8 cellular contexts compared by ENCODE assay signal in genomic region chr11:112289588-112290461, GRCh38. TPM values are rescaled to one million over a fixed set of nuclear protein-coding genes. Genes with fewer than 3 reads are reported as not detected.
A peak's percentile ranks its signal among the peaks of the same experiment; 100 is the strongest.
DNase-seq lines count a peak whose midpoint lies in the region; ATAC-seq, FAIRE-seq and TF ChIP-seq lines count a peak whose summit lies in the region.

No MANE protein-coding gene starts in this region.

- H3K4me3 ChIP-seq in IMR-90 (ENCODE audit: insufficient read depth, low read depth, low read length) (peak overlapping the region; percentile 55), pancreas (peak overlapping the region; percentile 9 to 59 (median 39)), tibial nerve (peak overlapping the region; percentile 46 to 71 (median 56))

- peak overlapping the region; percentile 72 for H3K9ac ChIP-seq in IMR-90 (ENCODE audit: low read depth, low read length)

- peak overlapping the region; percentile 96 for H2AFZ ChIP-seq in IMR-90 (replicated peaks; ENCODE audit: low read length, poor library complexity)

- peaks cover 21% of the 10 kb centered on the region for H3K4me1 Mint-ChIP-seq in activated naive CD8-positive, alpha-beta T cell (ENCODE audit: low read depth)

- peaks cover 8% of the 10 kb centered on the region; the same call in 1 of the 2 replicates for H3K9me1 ChIP-seq in IMR-90 (ENCODE audit: insufficient read depth, low read length)

- POLR2A ChIA-PET in IMR-90 (lab: Charles Lee; ENCODE audit: unreplicated experiment): no interaction called here

- WGBS in IMR-90 (ENCODE audit: extremely low coverage in 2 of 2, insufficient read length in 1 of 2), 2 experiments: 6% methylated on average over 8 of the region's 58 CpGs; no CpG with 5 or more reads in 1 of the 2 experiments
- WGBS in pancreas, 2 donors: 2% methylated on average over 56 to 58 of the region's 58 CpGs
- WGBS in tibial nerve, 2 donors: 4 to 11% methylated on average over 14 to 55 of the region's 58 CpGs

- no peak for FAIRE-seq in pancreas (lab: Jason Lieb, UNC)

- peak overlapping the region; percentile 96 for H2AK9ac ChIP-seq in IMR-90 (replicated peaks; ENCODE audit: low read depth, low read length, poor library complexity)

- peaks cover 11% of the 10 kb centered on the region for H3K36me3 Mint-ChIP-seq in activated naive CD8-positive, alpha-beta T cell

- H3K27ac ChIP-seq in IMR-90 (ENCODE audit: insufficient read depth, low read length): peak overlapping the region; percentile 45
- H3K27ac ChIP-seq in pancreas: no peak overlapping the region
- peak overlapping the region; percentile 40 to 81 (median 52) for H3K27ac ChIP-seq in tibial nerve

- peak overlapping the region; percentile 55 for H2BK5ac ChIP-seq in IMR-90 (ENCODE audit: low read depth, low read length, poor library complexity, severe bottlenecking)

- no TSS peak for BruUV-seq in IMR-90 (replicated peaks; lab: Mats Ljungman, UMichigan)

- ATAC-seq in GM21529 (IDR thresholded peaks at IDR 0.05; ENCODE audit: unreplicated experiment) (peak; percentile 98), IMR-90 (ENCODE audit: low read depth) (peak; percentile 91), SK-N-SH treated with all-trans-retinoic acid at 6 μM for 48 hours (peak; percentile 90), Right ventricle myocardium superior (ENCODE audit: poor library complexity) (peak; percentile 92), pancreas (peak; percentile 95 to 99 (median 97))

- H3K4me1 ChIP-seq in IMR-90 (ENCODE audit: control insufficient read depth, insufficient read depth, low read length) (peaks cover 10% of the 10 kb centered on the region), pancreas (peaks cover 4 to 11% (median 7%) of the 10 kb centered on the region in 3 donors), tibial nerve (peaks cover 0 to 34% (median 2%) of the 10 kb centered on the region in 4 donors)

- dilution Hi-C loops in IMR-90 (cut with HindIII; ENCODE audit: low sequenced_read_pairs, unreplicated experiment): no loop called here

- H2BK15ac ChIP-seq in IMR-90 (ENCODE audit: low read depth, low read length): peak overlapping the region; percentile 98; the same call in 2 of the 3 replicates

- H4K20me1 ChIP-seq in IMR-90 (ENCODE audit: insufficient read depth, low read length): no peaks in the 10 kb centered on the region

- peak overlapping the region; percentile 79 for H3K4me3 Mint-ChIP-seq in activated naive CD8-positive, alpha-beta T cell

- H3K27me3 Mint-ChIP-seq in activated naive CD8-positive, alpha-beta T cell: peaks cover 2% of the 10 kb centered on the region

- H2BK20ac ChIP-seq in IMR-90 (ENCODE audit: low read depth, low read length): peak overlapping the region; percentile 64

- peak overlapping the region; percentile 93 for H3K4me2 ChIP-seq in IMR-90 (ENCODE audit: low read depth, low read length)

- peak in 1 of 2 donors; percentile 22 for TF ChIP-seq EP300 in tibial nerve (IDR thresholded peaks at IDR 0.05)

- intact Hi-C loops in IMR-90 (cut with micrococcal nuclease) (loop anchor here (1.0 to 10.0 kb wide), 5 partner anchors 162 to 999 kb away; partner anchors contain the start of gene NCAM1), Right ventricle myocardium superior (cut with DNase I) (loop anchor here (5.0 to 10.0 kb wide), 3 partner anchors 267 to 997 kb away; no protein-coding TSS in a partner anchor), pancreas (cut with DNase I) (loop anchor here in 2 of 3 donors (5.0 to 10.0 kb wide), 4 partner anchors 195 to 997 kb away; no protein-coding TSS in a partner anchor)

- H3K4ac ChIP-seq in IMR-90 (ENCODE audit: low read depth, low read length): peak overlapping the region; percentile 82

- H2BK120ac ChIP-seq in IMR-90 (ENCODE audit: low read depth, low read length): peak overlapping the region; percentile 91

- CTCF ChIA-PET in IMR-90 (lab: Yijun Ruan, JAX): interaction anchor here (1.1 to 1.8 kb wide), 2 partner anchors 298 to 1000 kb away, joined by 5 to 8 read pairs; no protein-coding TSS in a partner anchor

- TF ChIP-seq CTCF in IMR-90 (conservative IDR thresholded peaks at IDR 0.05; ENCODE audit: low read depth, low read length) (peak; percentile 89), pancreas (IDR thresholded peaks at IDR 0.05) (peak; percentile 64 to 78 (median 69)), tibial nerve (IDR thresholded peaks at IDR 0.05) (peak; percentile 83 to 95 (median 90))

- H2AK5ac ChIP-seq in IMR-90 (ENCODE audit: low read depth, low read length): peak overlapping the region; percentile 70

- H4K91ac ChIP-seq in IMR-90 (ENCODE audit: insufficient read depth, low read depth, low read length): peak overlapping the region; percentile 93

- no peak for TF ChIP-seq POLR2A in IMR-90 (IDR thresholded peaks at IDR 0.05; ENCODE audit: low read depth, low read length)
- no peak for TF ChIP-seq POLR2A in tibial nerve (IDR thresholded peaks at IDR 0.05)

- no peak overlapping the region for H3K27ac Mint-ChIP-seq in activated naive CD8-positive, alpha-beta T cell

- H3K27me3 ChIP-seq in IMR-90 (ENCODE audit: control insufficient read depth, insufficient read depth, low read length): no peaks in the 10 kb centered on the region
- no peaks in the 10 kb centered on the region for H3K27me3 ChIP-seq in pancreas
- no peaks in the 10 kb centered on the region for H3K27me3 ChIP-seq in tibial nerve

- H3K36me3 ChIP-seq in IMR-90 (ENCODE audit: control insufficient read depth, insufficient read depth, low read length) (no peaks in the 10 kb centered on the region), pancreas (no peaks in the 10 kb centered on the region), tibial nerve (peaks cover 0 to 4% (median 0%) of the 10 kb centered on the region in 3 donors)

- H4K5ac ChIP-seq in IMR-90 (ENCODE audit: low read depth, low read length): peak overlapping the region; percentile 69

- peak; percentile 84 for DNase-seq in Daoy (ENCODE audit: low read depth)
- peak; percentile 35 for DNase-seq in IMR-90
- peak; percentile 92 for DNase-seq in Right ventricle myocardium superior
- DNase-seq in pancreas: peak; percentile 50 to 92 (median 74)
- peak; percentile 62 to 65 for DNase-seq in tibial nerve (ENCODE audit: low spot score in 2 of 2)

- peak overlapping the region; percentile 65 for H3K23ac ChIP-seq in IMR-90 (ENCODE audit: low read depth, low read length)

- no peaks in the 10 kb centered on the region for H3K9me3 Mint-ChIP-seq in activated naive CD8-positive, alpha-beta T cell (ENCODE audit: low read depth)

- H4K8ac ChIP-seq in IMR-90 (ENCODE audit: low read depth in 2 of 2, low read length in 2 of 2): peak overlapping the region; percentile 79 to 92

- TF ChIP-seq RAD21 in IMR-90 (IDR thresholded peaks at IDR 0.05; ENCODE audit: low read length): peak; percentile 94

- H3K79me1 ChIP-seq in IMR-90 (ENCODE audit: low read depth in 1 of 2, low read length in 2 of 2): peaks cover 2 to 7% of the 10 kb centered on the region in 2 experiments; a peak in 2 of 4 replicates

- H3K56ac ChIP-seq in IMR-90 (ENCODE audit: extremely low read depth, insufficient read depth, low read length): peak overlapping the region; percentile 82

- peak overlapping the region; percentile 59 for H3K18ac ChIP-seq in IMR-90 (ENCODE audit: low read depth, low read length)

- H3K14ac ChIP-seq in IMR-90 (replicated peaks; ENCODE audit: low read depth, low read length): peak overlapping the region; percentile 95

- in situ Hi-C loops in IMR-90 (cut with MboI; ENCODE audit: low sequenced_read_pairs): loop anchor here (5.0 to 10.0 kb wide), 2 partner anchors 267 to 995 kb away; no protein-coding TSS in a partner anchor

- H3K9me3 ChIP-seq in IMR-90 (ENCODE audit: control insufficient read depth, insufficient read depth, low read length) (no peaks in the 10 kb centered on the region), pancreas (no peaks in the 10 kb centered on the region), tibial nerve (no peaks in the 10 kb centered on the region)

TF ChIP-seq in IMR-90, 13 proteins besides CTCF, POLR2A, EP300 and RAD21 (continues in another document):
- TF ChIP-seq MAZ (IDR thresholded peaks at IDR 0.05; ENCODE audit: borderline replicate concordance, low read depth, low read length): peak; percentile 80
- peak; percentile 88 for TF ChIP-seq SMC3 (IDR thresholded peaks at IDR 0.05; ENCODE audit: low read depth, low read length)
- no peak for TF ChIP-seq ELK1 (IDR thresholded peaks at IDR 0.05; ENCODE audit: borderline replicate concordance, low read depth, low read length)
- TF ChIP-seq MXI1 (IDR thresholded peaks at IDR 0.05; ENCODE audit: borderline replicate concordance, low read depth, low read length): peak; percentile 50; the same call in 1 of the 2 replicates

TF ChIP-seq in SK-N-SH treated with all-trans-retinoic acid at 6 μM for 48 hours, 23 proteins besides CTCF, POLR2A, EP300 and RAD21:
- TF ChIP-seq SNAI2 (CRISPR knock-in tag; IDR thresholded peaks at IDR 0.05) (no peak), ZFP3 (CRISPR knock-in tag; IDR thresholded peaks at IDR 0.05) (0 out of 2 replicates have a peak, but pooled peaks have one; percentile 12), ZNF70 (CRISPR knock-in tag; IDR thresholded peaks at IDR 0.05) (no peak), TSHZ2 (CRISPR knock-in tag; IDR thresholded peaks at IDR 0.05) (no peak)

RNA-seq across cellular contexts. Expression of gene PLET1, which starts 29.2 kb away (rescaled TPM):
- total RNA-seq in Daoy (2014; rRNA removed; shearing (Covaris generic)): not detected in 2 replicates
- total RNA-seq in IMR-90 (2012; rRNA removed) (not detected in 2 replicates), Right ventricle myocardium superior (not detected), pancreas (not detected), tibial nerve (not detected)
- polyA plus RNA-seq in IMR-90 (2012; rRNA removed) (not detected in 2 replicates), pancreas (not detected)
- not detected in 2 replicates for polyA plus RNA-seq in IMR-90 (2012; cell fraction: cytosol; rRNA removed)
- not detected in 2 replicates for polyA plus RNA-seq in IMR-90 (2012; cell fraction: nucleus; rRNA removed; ENCODE audit: low replicate concordance)

Comparison
In these comparisons a context has a peak if more than half of its experiments do, and no peak if none do; other contexts are left out.
1. DNase-seq: peak in every context shown above with its lines; median percentile 92 in Right ventricle myocardium superior; 84 in Daoy; 74 in pancreas; 64 in tibial nerve; 35 in IMR-90.
2. H3K27ac ChIP-seq: peak in IMR-90 (single experiment) and tibial nerve (4 of 4); none in pancreas (0 of 4).
3. Peak in every context shown above with its lines, with median percentiles within 50 percentile points of each other: ATAC-seq, H3K4me3 ChIP-seq and CTCF ChIP-seq.